Comparison of ENCODE assay signal across 8 cellular contexts in genomic region chr14:21455912-21456667, GRCh38. TPM values are rescaled to one million over a fixed set of nuclear protein-coding genes. Genes with fewer than 3 reads are reported as not detected.
DNase-seq lines count a peak whose midpoint lies in the region; ATAC-seq and TF ChIP-seq lines count a peak whose summit lies in the region.

TSS of gene CHD8 (minus strand) at chr14:21456123. CDS start at chr14:21431643, 24,480 bp downstream.

- BruUV-seq in OCI-LY7 (replicated peaks; lab: Mats Ljungman, UMichigan): no TSS peak

- H3K9me2 ChIP-seq in OCI-LY7 (ENCODE audit: insufficient read depth, low read length): no peaks in the 10 kb centered on the region

- DNase-seq in DMS 273 (lab: John Stamatoyannopoulos, UW; ENCODE audit: unreplicated experiment) (peak; percentile 100), HuH-7.5 (ENCODE audit: low spot score) (peak; percentile 92), OCI-LY7 (ENCODE audit: low spot score) (peak; percentile 100), activated T-cell treated with anti-CD3 and anti-CD28 coated beads for 24 hours (ENCODE audit: low read depth) (peak; percentile 99), epidermal melanocyte (ENCODE audit: insufficient read length, low spot score) (peak; percentile 98)
- peak; percentile 98 for DNase-seq in stimulated activated CD8-positive, alpha-beta memory T cell treated with anti-CD3 and anti-CD28 coated beads, Interleukin-4, amount 100 ng/mL, for 24 hours (ENCODE audit: low read depth)

- H2AFZ ChIP-seq in OCI-LY7 (ENCODE audit: low read length): peak within 1 kb of the TSS; percentile 94

- POLR2A ChIA-PET in OCI-LY7 (lab: Charles Lee): interaction anchor here (0.6 to 4.1 kb wide), 17 partner anchors 9 to 1848 kb away, joined by 3 to 35 read pairs (median 4); partner anchors contain the start of genes RAB2B, SALL2 and TOX4

- peaks cover 12% of the 10 kb centered on the region; the same call in 1 of the 2 replicates for H4K20me1 ChIP-seq in OCI-LY7 (ENCODE audit: insufficient read depth, low read length)

- no peaks in the 10 kb centered on the region for H3K9me3 ChIP-seq in OCI-LY7 (ENCODE audit: low read length)
- H3K9me3 ChIP-seq in mononuclear cell (ENCODE audit: low read depth, low read length): no peaks in the 10 kb centered on the region

- H3K4me3 ChIP-seq in OCI-LY7 (ENCODE audit: low read depth, low read length, poor library complexity, severe bottlenecking) (peak within 1 kb of the TSS; percentile 91), mononuclear cell (ENCODE audit: low read length) (peak within 1 kb of the TSS; percentile 56)

- peak; percentile 94 for ATAC-seq in GM21515 (IDR thresholded peaks at IDR 0.05; ENCODE audit: unreplicated experiment)

- peak within 1 kb of the TSS; percentile 88 for H3K4me2 ChIP-seq in OCI-LY7 (ENCODE audit: low read length)

- no peaks in the 10 kb centered on the region for H3K27me3 ChIP-seq in mononuclear cell (ENCODE audit: insufficient read depth, low read length)

- peaks cover 42% of the 10 kb centered on the region for H3K36me3 ChIP-seq in OCI-LY7 (ENCODE audit: insufficient read depth, low read length)

- CTCF ChIA-PET in OCI-LY7 (lab: Charles Lee; ENCODE audit: unreplicated experiment): interaction anchor here (0.6 to 1.7 kb wide), 6 partner anchors 12 to 353 kb away, joined by 3 to 5 read pairs (median 4); no protein-coding TSS in a partner anchor

- peak; percentile 87 for TF ChIP-seq CTCF in OCI-LY7 (conservative IDR thresholded peaks at IDR 0.05; ENCODE audit: low read length)

- peak within 1 kb of the TSS; percentile 73 for H3K27ac ChIP-seq in OCI-LY7 (ENCODE audit: low read depth, low read length, poor library complexity, severe bottlenecking)

- H3K4me1 ChIP-seq in OCI-LY7 (ENCODE audit: insufficient read depth, low read length, poor library complexity, severe bottlenecking): peaks cover 18% of the 10 kb centered on the region
- H3K4me1 ChIP-seq in mononuclear cell (ENCODE audit: insufficient read depth, low read length): peaks cover 30% of the 10 kb centered on the region

- intact Hi-C loops in OCI-LY7 (cut with micrococcal nuclease; ENCODE audit: unreplicated experiment): loop anchor here (1.0 to 2.0 kb wide), 5 partner anchors 19 to 101 kb away; partner anchors contain the start of genes SUPT16H and TOX4

- H3K79me2 ChIP-seq in OCI-LY7 (ENCODE audit: insufficient read depth, low read depth, low read length): peaks cover 46% of the 10 kb centered on the region

RNA-seq across cellular contexts. Expression of gene CHD8, which starts in this region (rescaled TPM):
- total RNA-seq in OCI-LY7 (2014; rRNA removed; shearing (Covaris generic)): 64.1 and 69.2 TPM in 2 replicates
- total RNA-seq in OCI-LY7 (2022): 115 and 124 TPM in 2 replicates
- total RNA-seq in mononuclear cell: 99.9 TPM

Comparison
In these comparisons a context has a peak if more than half of its experiments do, and no peak if none do; other contexts are left out.
1. Peak in every context shown above with its lines: DNase-seq, ATAC-seq, H3K4me3 ChIP-seq and H3K27ac ChIP-seq.